In genomic region chr11:118238947-118239346, GRCh38 we compare ENCODE assay signal across 15 cellular contexts. TPM values are rescaled to one million over a fixed set of nuclear protein-coding genes. Genes with fewer than 3 reads are reported as not detected.
A peak's percentile ranks its signal among the peaks of the same experiment; 100 is the strongest.
DNase-seq lines count a peak whose midpoint lies in the region; ATAC-seq, FAIRE-seq and TF ChIP-seq lines count a peak whose summit lies in the region.
"Had no signal": no experiment of that assay in that cellular context is flagged by ENCODE, and none has a peak within 500 bp of the region (broad histone marks: within the 10 kb centered on the region; RNA-seq: fewer than 3 reads in every experiment).

No MANE protein-coding gene starts in this region.

- DNase-seq in CD4-positive, alpha-beta T cell = no peak
- DNase-seq in GM19239 (ENCODE audit: insufficient read length, low spot score) (no peak), NCI-H2227 (lab: John Stamatoyannopoulos, UW; ENCODE audit: unreplicated experiment) (no peak), pancreas (no peak), WERI-Rb-1 (no peak)
- no peak for DNase-seq in activated CD4-positive, alpha-beta memory T cell treated with anti-CD3 and anti-CD28 coated beads, Interleukin-2, amount 10 ng/mL, durations not matched to agents 7 days and 5 days
- DNase-seq: activated CD8-positive, alpha-beta memory T cell treated with anti-CD3 and anti-CD28 coated beads for 24 hours; naive thymus-derived CD8-positive, alpha-beta T cell; NCI-H1092 treated with DMSO at 0.1 percent for 48 hours; NCI-H524 treated with DMSO at 0.1 percent for 48 hours; stimulated activated CD8-positive, alpha-beta memory T cell treated with anti-CD3 and anti-CD28 coated beads, Interleukin-4, amount 100 ng/mL, for 48 hours had no signal

- no peak for ATAC-seq in CD4-positive, alpha-beta T cell (ENCODE audit: poor library complexity)
- ATAC-seq in pancreas (no peak), HG03469 (IDR thresholded peaks at IDR 0.05; ENCODE audit: unreplicated experiment) (no peak)
- ATAC-seq: naive thymus-derived CD8-positive, alpha-beta T cell had no signal

- POLR2A ChIA-PET in CD4-positive, alpha-beta T cell (lab: Charles Lee) = interaction anchor here (1.1 to 6.4 kb wide), 6 partner anchors 9 to 37 kb away, joined by 3 to 78 read pairs (median 7); partner anchors contain the start of genes JAML, MPZL2 and MPZL3
- POLR2A ChIA-PET in activated CD4-positive, alpha-beta memory T cell treated with anti-CD3 and anti-CD28 coated beads, Interleukin-2, amount 10 ng/mL, durations not matched to agents 7 days and 5 days (lab: Charles Lee) = interaction anchor here (0.6 to 5.6 kb wide), 15 partner anchors 8 to 334 kb away, joined by 3 to 96 read pairs (median 9); partner anchors contain the start of genes CD3D, CD3G, JAML and MPZL3

- H3K4me1 Mint-ChIP-seq in CD4-positive, alpha-beta T cell (ENCODE audit: low read depth) = peaks cover 54% of the 10 kb centered on the region
- H3K4me1 Mint-ChIP-seq in activated CD4-positive, alpha-beta memory T cell treated with anti-CD3 and anti-CD28 coated beads, Interleukin-2, amount 10 ng/mL, durations not matched to agents 7 days and 5 days = peaks cover 83% of the 10 kb centered on the region
- H3K4me1 Mint-ChIP-seq: brain had no signal

- peak overlapping the region; percentile 19; the same call in 1 of the 2 replicates for H3K9ac ChIP-seq in iPS-20b (ENCODE audit: low read depth, low read length)

- intact Hi-C loops in CD4-positive, alpha-beta T cell (cut with DNase I, micrococcal nuclease) = loop anchor here in 1 of 2 experiments (5.0 kb wide), 1 partner anchor 37 kb away; no protein-coding TSS in a partner anchor
- intact Hi-C loops in pancreas (cut with DNase I) = no loop called here

- H3K27me3 ChIP-seq in CD4-positive, alpha-beta T cell (ENCODE audit: control insufficient read depth, insufficient read depth, low read length) = no peaks in the 10 kb centered on the region
- H3K27me3 ChIP-seq in iPS-20b (ENCODE audit: insufficient read depth, low read length) = no peaks in the 10 kb centered on the region
- H3K27me3 ChIP-seq in pancreas = no peaks in the 10 kb centered on the region
- no peaks in the 10 kb centered on the region for H3K27me3 ChIP-seq in WERI-Rb-1 (ENCODE audit: insufficient read depth, low read depth, severe bottlenecking)

- CTCF ChIA-PET in CD4-positive, alpha-beta T cell (lab: Charles Lee) = interaction anchor here (0.8 to 2.0 kb wide), 6 partner anchors 9 to 41 kb away, joined by 3 to 8 read pairs (median 4); partner anchors contain the start of gene JAML
- CTCF ChIA-PET in activated CD4-positive, alpha-beta memory T cell treated with anti-CD3 and anti-CD28 coated beads, Interleukin-2, amount 10 ng/mL, durations not matched to agents 7 days and 5 days (lab: Charles Lee) = interaction anchor here (1.3 to 4.1 kb wide), 6 partner anchors 10 to 57 kb away, joined by 4 to 43 read pairs (median 6); partner anchors contain the start of genes JAML and MPZL3

- FAIRE-seq in GM19239 (lab: Jason Lieb, UNC) = peak; percentile 68
- FAIRE-seq in pancreas (lab: Jason Lieb, UNC) = no peak

- no peaks in the 10 kb centered on the region for H3K9me3 Mint-ChIP-seq in CD4-positive, alpha-beta T cell
- H3K9me3 Mint-ChIP-seq in activated CD4-positive, alpha-beta memory T cell treated with anti-CD3 and anti-CD28 coated beads, Interleukin-2, amount 10 ng/mL, durations not matched to agents 7 days and 5 days = no peaks in the 10 kb centered on the region
- H3K9me3 Mint-ChIP-seq: brain; naive thymus-derived CD8-positive, alpha-beta T cell had no signal

- H3K36me3 ChIP-seq in iPS-20b (ENCODE audit: insufficient read depth, low read depth, low read length) (no peaks in the 10 kb centered on the region), pancreas (peaks cover 0 to 5% (median 0%) of the 10 kb centered on the region in 3 donors), WERI-Rb-1 (no peaks in the 10 kb centered on the region)

- no peaks in the 10 kb centered on the region for H3K9me3 ChIP-seq in CD4-positive, alpha-beta T cell (ENCODE audit: control insufficient read depth, low read length)
- H3K9me3 ChIP-seq in iPS-20b (ENCODE audit: insufficient read depth, low read depth, low read length) (no peaks in the 10 kb centered on the region), pancreas (no peaks in the 10 kb centered on the region), WERI-Rb-1 (ENCODE audit: severe bottlenecking) (no peaks in the 10 kb centered on the region)

- H3K4me1 ChIP-seq in iPS-20b (ENCODE audit: insufficient read depth, low read length) (peaks cover 15% of the 10 kb centered on the region), pancreas (peaks cover 7 to 21% (median 17%) of the 10 kb centered on the region in 3 donors)

- H3K36me3 Mint-ChIP-seq in CD4-positive, alpha-beta T cell (ENCODE audit: low read depth) = peaks cover 32% of the 10 kb centered on the region
- peaks cover 67% of the 10 kb centered on the region for H3K36me3 Mint-ChIP-seq in activated CD4-positive, alpha-beta memory T cell treated with anti-CD3 and anti-CD28 coated beads, Interleukin-2, amount 10 ng/mL, durations not matched to agents 7 days and 5 days (ENCODE audit: low read depth)
- H3K36me3 Mint-ChIP-seq: brain had no signal

- no peak overlapping the region for H3K27ac ChIP-seq in CD4-positive, alpha-beta T cell (ENCODE audit: low read depth, low read length)
- H3K27ac ChIP-seq in iPS-20b (ENCODE audit: low read length) = no peak overlapping the region
- no peak overlapping the region for H3K27ac ChIP-seq in pancreas
- no peak overlapping the region for H3K27ac ChIP-seq in WERI-Rb-1

- H3K4me3 ChIP-seq in iPS-20b (ENCODE audit: low read length) = no peak overlapping the region
- H3K4me3 ChIP-seq in pancreas = no peak overlapping the region
- no peak overlapping the region for H3K4me3 ChIP-seq in WERI-Rb-1 (ENCODE audit: low read depth, low read length)

- H3K27ac Mint-ChIP-seq in CD4-positive, alpha-beta T cell = peak overlapping the region; percentile 51
- H3K27ac Mint-ChIP-seq in activated CD4-positive, alpha-beta memory T cell treated with anti-CD3 and anti-CD28 coated beads, Interleukin-2, amount 10 ng/mL, durations not matched to agents 7 days and 5 days = peak overlapping the region; percentile 78
- H3K27ac Mint-ChIP-seq: brain had no signal

- H3K4me3 Mint-ChIP-seq in CD4-positive, alpha-beta T cell = no peak overlapping the region
- H3K4me3 Mint-ChIP-seq in activated CD4-positive, alpha-beta memory T cell treated with anti-CD3 and anti-CD28 coated beads, Interleukin-2, amount 10 ng/mL, durations not matched to agents 7 days and 5 days = peak overlapping the region; percentile 63
- H3K4me3 Mint-ChIP-seq: brain had no signal

- no peaks in the 10 kb centered on the region for H3K27me3 Mint-ChIP-seq in CD4-positive, alpha-beta T cell
- no peaks in the 10 kb centered on the region for H3K27me3 Mint-ChIP-seq in activated CD4-positive, alpha-beta memory T cell treated with anti-CD3 and anti-CD28 coated beads, Interleukin-2, amount 10 ng/mL, durations not matched to agents 7 days and 5 days
- H3K27me3 Mint-ChIP-seq: naive thymus-derived CD8-positive, alpha-beta T cell had no signal

- TF ChIP-seq CTCF in CD4-positive, alpha-beta T cell (IDR thresholded peaks at IDR 0.05) = no peak
- no peak for TF ChIP-seq CTCF in pancreas (IDR thresholded peaks at IDR 0.05)
- no peak for TF ChIP-seq CTCF in WERI-Rb-1 (IDR thresholded peaks at IDR 0.05; ENCODE audit: low read depth, low read length)

RNA-seq across cellular contexts. Expression of gene MPZL3, which starts 13.2 kb away (rescaled TPM):
- 10 to 100 TPM; 29.0 to 30.2 TPM for total RNA-seq in CD4-positive, alpha-beta T cell
- 10 to 100 TPM; 34.0 to 34.9 TPM for total RNA-seq in activated CD4-positive, alpha-beta memory T cell treated with anti-CD3 and anti-CD28 coated beads, Interleukin-2, amount 10 ng/mL, durations not matched to agents 7 days and 5 days
- 1 to 10 TPM; 4.4 to 8.0 (median 5.6) TPM for total RNA-seq in pancreas
- polyA plus RNA-seq in pancreas = 1 to 10 TPM; 3.8 to 5.3 TPM

RNA-seq across cellular contexts. Expression of gene JAML, which starts 14.1 kb away (rescaled TPM):
- total RNA-seq in CD4-positive, alpha-beta T cell = 10 to 100 TPM; 26.7 to 30.3 TPM
- total RNA-seq in activated CD4-positive, alpha-beta memory T cell treated with anti-CD3 and anti-CD28 coated beads, Interleukin-2, amount 10 ng/mL, durations not matched to agents 7 days and 5 days = 100 to 1,000 TPM; 102 to 103 TPM
- 1 to 10 TPM in 4 of 6 donors, under 1 TPM in 2; 0.39 to 7.4 (median 1.8) TPM for total RNA-seq in pancreas
- polyA plus RNA-seq in pancreas = 1 to 10 TPM; 2.1 to 2.7 TPM
- total RNA-seq: fibroblast of lung had no signal
- polyA plus RNA-seq: fibroblast of lung had no signal

RNA-seq across cellular contexts. Expression of gene MPZL2, which starts 25.1 kb away (rescaled TPM):
- total RNA-seq in CD4-positive, alpha-beta T cell = 1 to 10 TPM in 1 of 2 experiments, under 1 TPM in 1; 0.95 to 1.8 TPM
- total RNA-seq in activated CD4-positive, alpha-beta memory T cell treated with anti-CD3 and anti-CD28 coated beads, Interleukin-2, amount 10 ng/mL, durations not matched to agents 7 days and 5 days = 1 to 10 TPM; 3.8 to 5.3 TPM
- 10 to 100 TPM in 4 of 6 donors, 1 to 10 TPM in 2; 6.0 to 20.7 (median 13.8) TPM for total RNA-seq in pancreas
- 10 to 100 TPM in 1 of 2 donors, 1 to 10 TPM in 1; 8.1 to 15.6 TPM for polyA plus RNA-seq in pancreas
- total RNA-seq: fibroblast of lung had no signal
- polyA plus RNA-seq: fibroblast of lung had no signal
